Comparison of ENCODE assay signal across 15 cellular contexts in the genomic region with DNA sequence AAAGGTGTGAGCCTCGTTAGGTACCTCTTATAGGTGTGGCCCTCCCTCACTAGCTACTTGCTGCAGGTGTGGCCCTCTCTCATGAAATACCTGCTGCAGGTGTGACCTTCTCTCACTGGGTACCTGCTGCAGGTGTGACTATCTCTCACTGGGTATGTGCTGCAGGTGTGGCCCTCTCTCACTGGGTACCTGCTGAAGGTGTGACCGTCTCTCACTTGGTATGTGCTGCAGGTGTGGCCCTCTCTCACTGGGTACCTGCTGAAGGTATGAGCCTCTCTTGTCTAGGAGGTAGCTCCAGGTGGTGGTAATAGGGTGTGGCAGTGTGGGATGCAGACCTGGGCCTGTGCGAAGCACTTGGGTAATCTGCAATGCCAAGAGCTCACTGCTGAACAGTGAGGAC.
"Had no signal": no experiment of that assay in that cellular context is flagged by ENCODE, and none has a peak within 500 bp of the region (broad histone marks: within the 10 kb centered on the region; RNA-seq: fewer than 3 reads in every experiment).

No MANE protein-coding gene starts in this region.

- H3K4me1 ChIP-seq: gastrocnemius medialis, left ventricle myocardium inferior, tibial artery had no signal

- H3K9me3 ChIP-seq: gastrocnemius medialis, tibial artery had no signal

- DNase-seq: central memory CD4-positive, alpha-beta T cell; effector CD4-positive, alpha-beta T cell; endodermal cell; erythroblast; gastrocnemius medialis; glutamatergic neuron; left ventricle myocardium inferior; mesendoderm; naive thymus-derived CD4-positive, alpha-beta T cell; small intestine; stimulated activated CD4-positive, alpha-beta T cell treated with anti-CD3 and anti-CD28 coated beads, Interleukin-12 subunit alpha, Interleukin-12 subunit beta, amount 100 ng/mL, for 4 hours; stimulated activated naive CD4-positive, alpha-beta T cell treated with Interleukin-2 at 50 U/mL for 16 hours; tibial artery had no signal

- H3K27me3 ChIP-seq: gastrocnemius medialis, tibial artery had no signal

- H3K27ac ChIP-seq: coronary artery, gastrocnemius medialis, left ventricle myocardium inferior, tibial artery had no signal

- H3K36me3 ChIP-seq: gastrocnemius medialis, left ventricle myocardium inferior, tibial artery had no signal

- ATAC-seq: gastrocnemius medialis; naive thymus-derived CD4-positive, alpha-beta T cell; right cardiac atrium had no signal

- H3K4me3 ChIP-seq: coronary artery, gastrocnemius medialis, left ventricle myocardium inferior, tibial artery had no signal
